25 cellular contexts compared by ENCODE assay signal in genomic region chr11:67002921-67003411, GRCh38. TPM values are rescaled to one million over a fixed set of nuclear protein-coding genes. Genes with fewer than 3 reads are reported as not detected.
"Had no signal": no experiment of that assay in that cellular context is flagged by ENCODE, and none has a peak within 500 bp of the region (broad histone marks: within the 10 kb centered on the region; RNA-seq: fewer than 3 reads in every experiment).

No MANE protein-coding gene starts in this region.

- H3K36me3 Mint-ChIP-seq: activated naive CD8-positive, alpha-beta T cell treated with anti-CD3 and anti-CD28 coated beads, Interleukin-2, amount 10 ng/mL, durations not matched to agents 7 days and 5 days had no signal

- DNase-seq: activated B cell treated with CpG ODN at 0.5 μM for 24 hours; activated CD4-positive, alpha-beta memory T cell treated with anti-CD3 and anti-CD28 coated beads, Interleukin-2, amount 10 ng/mL, durations not matched to agents 7 days and 5 days; activated CD4-positive, alpha-beta T cell treated with anti-CD3 and anti-CD28 coated beads for 4 hours; activated effector memory CD4-positive, alpha-beta T cell treated with Interleukin-2 at 50 U/mL for 16 hours; activated naive CD4-positive, alpha-beta T cell treated with anti-CD3 and anti-CD28 coated beads for 36 hours; activated naive CD8-positive, alpha-beta T cell treated with anti-CD3 and anti-CD28 coated beads, Interleukin-2, amount 10 ng/mL, durations not matched to agents 7 days and 5 days; activated T-cell treated with anti-CD3 and anti-CD28 coated beads, Interleukin-2, amount 50 U/mL, for 72 hours; amniotic stem cell; cerebellar nuclear complex; esophagus squamous epithelium; head of caudate nucleus; kidney glomerular epithelial cell; left ventricle myocardium inferior; mucosa of descending colon; nephron progenitor cell; occipital lobe; stimulated activated CD4-positive, alpha-beta T cell treated with anti-CD3 and anti-CD28 coated beads, Interleukin-4, amount 100 ng/mL, for 1 hour; stimulated activated naive CD4-positive, alpha-beta T cell treated with Interleukin-2 at 50 U/mL for 16 hours; T1000; thyroid gland had no signal

- H3K36me3 ChIP-seq: esophagus squamous epithelium, gastroesophageal sphincter, left ventricle myocardium inferior, thyroid gland had no signal

- H3K27ac Mint-ChIP-seq: activated B cell treated with CpG ODN at 0.5 μM for 24 hours; activated CD4-positive, alpha-beta memory T cell treated with anti-CD3 and anti-CD28 coated beads, Interleukin-2, amount 10 ng/mL, durations not matched to agents 7 days and 5 days; activated naive CD4-positive, alpha-beta T cell treated with anti-CD3 and anti-CD28 coated beads for 36 hours; activated naive CD8-positive, alpha-beta T cell treated with anti-CD3 and anti-CD28 coated beads, Interleukin-2, amount 10 ng/mL, durations not matched to agents 7 days and 5 days; activated T-cell treated with anti-CD3 and anti-CD28 coated beads, Interleukin-2, amount 50 U/mL, for 72 hours; nephron progenitor cell; progenitor cell of endocrine pancreas had no signal

- H3K4me3 ChIP-seq: coronary artery, esophagus squamous epithelium, gastroesophageal sphincter, left ventricle myocardium inferior, mucosa of descending colon, thyroid gland had no signal

- H3K4me3 Mint-ChIP-seq: activated B cell treated with CpG ODN at 0.5 μM for 24 hours; activated CD4-positive, alpha-beta memory T cell treated with anti-CD3 and anti-CD28 coated beads, Interleukin-2, amount 10 ng/mL, durations not matched to agents 7 days and 5 days; activated naive CD4-positive, alpha-beta T cell treated with anti-CD3 and anti-CD28 coated beads for 36 hours; activated naive CD8-positive, alpha-beta T cell treated with anti-CD3 and anti-CD28 coated beads, Interleukin-2, amount 10 ng/mL, durations not matched to agents 7 days and 5 days; activated T-cell treated with anti-CD3 and anti-CD28 coated beads, Interleukin-2, amount 50 U/mL, for 72 hours; nephron progenitor cell had no signal

- H3K9me3 Mint-ChIP-seq: activated B cell treated with CpG ODN at 0.5 μM for 24 hours; activated CD4-positive, alpha-beta memory T cell treated with anti-CD3 and anti-CD28 coated beads, Interleukin-2, amount 10 ng/mL, durations not matched to agents 7 days and 5 days; activated naive CD4-positive, alpha-beta T cell treated with anti-CD3 and anti-CD28 coated beads for 36 hours; activated naive CD8-positive, alpha-beta T cell treated with anti-CD3 and anti-CD28 coated beads, Interleukin-2, amount 10 ng/mL, durations not matched to agents 7 days and 5 days; nephron progenitor cell had no signal

- H3K27ac ChIP-seq: coronary artery, esophagus squamous epithelium, gastroesophageal sphincter, left ventricle myocardium inferior, thyroid gland had no signal

- H3K4me1 ChIP-seq: esophagus squamous epithelium, gastroesophageal sphincter, left ventricle myocardium inferior had no signal

- H3K9me3 ChIP-seq: esophagus squamous epithelium, gastroesophageal sphincter, left ventricle myocardium inferior, mucosa of descending colon, thyroid gland had no signal

- H3K4me1 Mint-ChIP-seq: activated B cell treated with CpG ODN at 0.5 μM for 24 hours; activated CD4-positive, alpha-beta memory T cell treated with anti-CD3 and anti-CD28 coated beads, Interleukin-2, amount 10 ng/mL, durations not matched to agents 7 days and 5 days; activated naive CD8-positive, alpha-beta T cell treated with anti-CD3 and anti-CD28 coated beads, Interleukin-2, amount 10 ng/mL, durations not matched to agents 7 days and 5 days had no signal

- H3K27me3 Mint-ChIP-seq: progenitor cell of endocrine pancreas had no signal

- ATAC-seq: activated T-cell treated with anti-CD3 and anti-CD28 coated beads, Interleukin-2, amount 50 U/mL, for 72 hours; gastroesophageal sphincter; mucosa of descending colon had no signal

- H3K27me3 ChIP-seq: esophagus squamous epithelium, gastroesophageal sphincter, thyroid gland had no signal

RNA-seq across cellular contexts. Expression of gene SYT12, which starts 20.0 kb away (rescaled TPM):
- total RNA-seq: activated B cell treated with CpG ODN at 0.5 μM for 24 hours; activated CD4-positive, alpha-beta memory T cell treated with anti-CD3 and anti-CD28 coated beads, Interleukin-2, amount 10 ng/mL, durations not matched to agents 7 days and 5 days; activated naive CD4-positive, alpha-beta T cell treated with anti-CD3 and anti-CD28 coated beads for 36 hours; activated naive CD8-positive, alpha-beta T cell treated with anti-CD3 and anti-CD28 coated beads, Interleukin-2, amount 10 ng/mL, durations not matched to agents 7 days and 5 days; activated T-cell treated with anti-CD3 and anti-CD28 coated beads, Interleukin-2, amount 50 U/mL, for 72 hours; T-helper 1 cell treated with Interleukin-12 subunit alpha and Interleukin-12 subunit beta and Interleukin-4 antibody, amounts not matched to agents 30 ng/mL and 1 ng/mL, for 36 hours had no signal

RNA-seq across cellular contexts. Expression of gene C11orf86, which starts 27.9 kb away (rescaled TPM):
- total RNA-seq: activated B cell treated with CpG ODN at 0.5 μM for 24 hours; activated CD4-positive, alpha-beta memory T cell treated with anti-CD3 and anti-CD28 coated beads, Interleukin-2, amount 10 ng/mL, durations not matched to agents 7 days and 5 days; activated naive CD4-positive, alpha-beta T cell treated with anti-CD3 and anti-CD28 coated beads for 36 hours; activated naive CD8-positive, alpha-beta T cell treated with anti-CD3 and anti-CD28 coated beads, Interleukin-2, amount 10 ng/mL, durations not matched to agents 7 days and 5 days; activated T-cell treated with anti-CD3 and anti-CD28 coated beads, Interleukin-2, amount 50 U/mL, for 72 hours; esophagus squamous epithelium; gastroesophageal sphincter; left ventricle myocardium inferior; occipital lobe; progenitor cell of endocrine pancreas; T-helper 1 cell treated with Interleukin-12 subunit alpha and Interleukin-12 subunit beta and Interleukin-4 antibody, amounts not matched to agents 30 ng/mL and 1 ng/mL, for 36 hours; thyroid gland; ureter had no signal

RNA-seq across cellular contexts. Expression of gene RHOD, which starts 53.7 kb away (rescaled TPM):
- total RNA-seq: activated B cell treated with CpG ODN at 0.5 μM for 24 hours, occipital lobe had no signal
